In the genomic region with DNA sequence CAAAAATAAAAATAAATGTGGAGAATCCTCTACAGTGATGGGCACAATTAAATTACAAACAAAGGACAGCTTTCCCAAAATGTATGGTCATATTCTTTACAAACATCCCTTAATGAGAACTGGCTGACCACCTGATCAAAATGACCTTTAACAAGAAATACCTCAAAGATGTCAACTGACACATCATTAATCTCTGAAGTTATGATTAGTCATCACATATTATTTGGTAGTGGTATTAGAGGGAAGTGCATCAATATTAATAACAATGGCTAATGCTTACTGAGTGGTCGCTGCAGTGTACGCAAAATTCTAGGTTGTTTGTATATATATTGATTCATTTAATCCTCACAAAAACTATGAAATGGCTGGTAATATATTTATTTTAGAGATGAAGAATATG, we compare ENCODE assay signal across 28 cellular contexts.
"Had no signal": no experiment of that assay in that cellular context is flagged by ENCODE, and none has a peak within 500 bp of the region (broad histone marks: within the 10 kb centered on the region; RNA-seq: fewer than 3 reads in every experiment).

No MANE protein-coding gene starts in this region.

- H3K36me3 ChIP-seq: neural progenitor cell, ovary, spleen, suprapubic skin, tibial artery, transverse colon, upper lobe of right lung, uterus had no signal

- H3K27me3 ChIP-seq: neural progenitor cell, ovary, spleen, suprapubic skin, testis, tibial artery, transverse colon, upper lobe of right lung, uterus had no signal

- H2AFZ ChIP-seq: neural progenitor cell, parathyroid adenoma had no signal

- H3K27ac ChIP-seq: neural progenitor cell, ovary, parathyroid adenoma, psoas muscle, skin epidermis, spleen, suprapubic skin, testis, tibial artery, transverse colon, upper lobe of right lung, uterus had no signal

- H3K9ac ChIP-seq: neural progenitor cell, parathyroid adenoma had no signal

- DNase-seq: natural killer cell; occipital lobe; ovary; posterior cingulate gyrus; psoas muscle; right cardiac atrium; spleen; stimulated activated CD4-positive, alpha-beta T cell treated with anti-CD3 and anti-CD28 coated beads, Interleukin-12 subunit alpha, Interleukin-12 subunit beta, amount 100 ng/mL, for 4 hours; stimulated activated CD4-positive, alpha-beta T cell treated with anti-CD3 and anti-CD28 coated beads, Interleukin-1b, Interleukin-23, amount 100 ng/mL, for 48 hours; stimulated activated CD4-positive, alpha-beta T cell treated with anti-CD3 and anti-CD28 coated beads, Interleukin-4, amount 100 ng/mL, for 1 hour; stimulated activated CD4-positive, alpha-beta T cell treated with anti-CD3 and anti-CD28 coated beads, Interleukin-4, amount 100 ng/mL, for 4 hours; stimulated activated CD8-positive, alpha-beta memory T cell treated with anti-CD3 and anti-CD28 coated beads, Interleukin-4, amount 100 ng/mL, for 48 hours; stimulated activated naive CD4-positive, alpha-beta T cell; stimulated activated naive CD8-positive, alpha-beta T cell treated with anti-CD3 and anti-CD28 coated beads, Interleukin-15, amount 100 ng/mL, for 72 hours; stimulated activated naive CD8-positive, alpha-beta T cell treated with anti-CD3 and anti-CD28 coated beads, Interleukin-15, Interleukin-2, amounts not matched to agents 100 U/mL and 50 U/mL, for 24 hours; substantia nigra; testis; tibial artery; transverse colon; upper lobe of right lung; uterus had no signal

- H3K9me3 ChIP-seq: ovary, suprapubic skin, testis, tibial artery, transverse colon, upper lobe of right lung, uterus had no signal

- ATAC-seq: natural killer cell; psoas muscle; right cardiac atrium; sciatic nerve; stimulated activated memory B cell treated with anti-CD40 and anti-IgM and Interleukin-4, amounts not matched to agents 10 μg/mL and 1 μg/mL and 100 μg/mL, for 72 hours; stimulated activated naive CD8-positive, alpha-beta T cell treated with anti-CD3 and anti-CD28 coated beads, Interleukin-15, amount 100 ng/mL, for 72 hours; stimulated activated naive CD8-positive, alpha-beta T cell treated with anti-CD3 and anti-CD28 coated beads, Interleukin-15, Interleukin-2, amounts not matched to agents 100 U/mL and 50 U/mL, for 24 hours; upper lobe of right lung had no signal

- H3K4me1 ChIP-seq: neural progenitor cell, parathyroid adenoma, spleen, testis, transverse colon, upper lobe of right lung, uterus had no signal

- H3K4me3 ChIP-seq: neural progenitor cell, ovary, psoas muscle, skin epidermis, smooth muscle cell, spleen, suprapubic skin, testis, tibial artery, transverse colon, upper lobe of right lung, uterus had no signal

- H3K4me2 ChIP-seq: neural progenitor cell, smooth muscle cell had no signal

- H3K79me2 ChIP-seq: parathyroid adenoma had no signal
